ENCODE assay signal across 18 cellular contexts in the genomic region with DNA sequence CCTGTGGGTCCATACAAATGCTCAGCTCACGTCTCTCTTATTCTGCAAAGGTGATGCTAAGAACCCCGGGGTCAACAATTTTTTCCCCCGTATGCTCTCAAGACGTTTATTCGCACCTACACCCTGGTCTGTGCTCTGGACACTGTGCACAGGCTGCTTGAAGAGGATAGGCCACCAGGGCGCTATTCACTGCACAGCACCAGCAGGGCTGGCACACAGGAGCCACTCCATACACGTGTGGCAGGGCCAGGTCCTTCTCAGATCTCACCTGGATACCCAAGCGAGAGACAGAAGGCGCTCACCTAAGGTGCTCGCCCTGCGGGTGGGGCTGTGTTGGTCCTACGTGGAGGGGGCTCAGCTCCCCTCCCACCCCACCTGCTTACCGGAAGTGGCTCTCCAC. TPM values are rescaled to one million over a fixed set of nuclear protein-coding genes. Genes with fewer than 3 reads are reported as not detected.
DNase-seq lines count a peak whose midpoint lies in the region; ATAC-seq, FAIRE-seq and TF ChIP-seq lines count a peak whose summit lies in the region.
"Had no signal": no experiment of that assay in that cellular context is flagged by ENCODE, and none has a peak within 500 bp of the region (broad histone marks: within the 10 kb centered on the region; RNA-seq: fewer than 3 reads in every experiment).

No MANE protein-coding gene starts in this region.

- ATAC-seq in A549 (peak; percentile 52 to 55; a peak in 4 of 6 replicates), activated B cell treated with CpG ODN at 0.5 μM for 24 hours (ENCODE audit: low read depth) (peak; percentile 22), mucosa of descending colon (peak; percentile 26), HG02763 (IDR thresholded peaks at IDR 0.05; ENCODE audit: unreplicated experiment) (no peak)
- ATAC-seq: body of pancreas, foreskin keratinocyte had no signal

- peak overlapping the region in 4 of 8 donors; percentile 65 to 85 (median 76) for H3K4me3 Mint-ChIP-seq in CD4-positive, alpha-beta memory T cell
- H3K4me3 Mint-ChIP-seq in activated B cell treated with CpG ODN at 0.5 μM for 24 hours: no peak overlapping the region
- no peak overlapping the region for H3K4me3 Mint-ChIP-seq in T-helper 2 cell treated with Interferon-gamma antibody and Interleukin-4, amounts not matched to agents 5 μg/mL and 100 μg/mL, for 36 hours

- no peak overlapping the region for H3K4me2 ChIP-seq in A549

- H3K27me3 Mint-ChIP-seq in CD4-positive, alpha-beta memory T cell: no peaks in the 10 kb centered on the region
- no peaks in the 10 kb centered on the region for H3K27me3 Mint-ChIP-seq in activated B cell treated with CpG ODN at 0.5 μM for 24 hours
- no peaks in the 10 kb centered on the region for H3K27me3 Mint-ChIP-seq in T-helper 2 cell treated with Interferon-gamma antibody and Interleukin-4, amounts not matched to agents 5 μg/mL and 100 μg/mL, for 36 hours (ENCODE audit: low read depth)
- H3K27me3 Mint-ChIP-seq: progenitor cell of endocrine pancreas had no signal

- no peak for TF ChIP-seq EP300 in A549 (IDR thresholded peaks at IDR 0.05)

- H3K9me3 ChIP-seq in A549 (no peaks in the 10 kb centered on the region), mucosa of descending colon (no peaks in the 10 kb centered on the region)
- no peaks in the 10 kb centered on the region for H3K9me3 ChIP-seq in CD4-positive, alpha-beta memory T cell (ENCODE audit: control insufficient read depth in 1 of 2, low read length in 2 of 2)
- H3K9me3 ChIP-seq: body of pancreas had no signal

- no peak for DNase-seq in A549 (ENCODE audit: low read depth in 1 of 2, low spot score in 1 of 2)
- DNase-seq in CD4-positive, alpha-beta memory T cell: no peak
- no peak for DNase-seq in activated B cell treated with CpG ODN at 0.5 μM for 24 hours
- peak in 1 of 3 donors; percentile 49 for DNase-seq in mucosa of descending colon
- no peak for DNase-seq in NCI-H774 (lab: John Stamatoyannopoulos, UW)
- DNase-seq in kidney glomerular epithelial cell (lab: John Stamatoyannopoulos, UW): no peak
- no peak for DNase-seq in T-helper 2 cell treated with Interferon-gamma antibody and Interleukin-4, amounts not matched to agents 5 μg/mL and 100 μg/mL, for 36 hours (ENCODE audit: low spot score)
- DNase-seq: body of pancreas, C1 segment of cervical spinal cord, foreskin keratinocyte, NCI-H187 treated with DMSO at 0.1 percent for 48 hours, NCI-H748 treated with DMSO at 0.1 percent for 48 hours, Right ventricle myocardium superior had no signal

- H3K4me3 ChIP-seq in A549: no peak overlapping the region
- H3K4me3 ChIP-seq in CD4-positive, alpha-beta memory T cell (ENCODE audit: low read length in 2 of 2): no peak overlapping the region
- no peak overlapping the region for H3K4me3 ChIP-seq in mucosa of descending colon
- H3K4me3 ChIP-seq: body of pancreas had no signal

- peaks cover 31 to 60% (median 40%) of the 10 kb centered on the region in 4 donors for H3K4me1 Mint-ChIP-seq in CD4-positive, alpha-beta memory T cell
- peaks cover 18% of the 10 kb centered on the region for H3K4me1 Mint-ChIP-seq in activated B cell treated with CpG ODN at 0.5 μM for 24 hours
- peaks cover 23% of the 10 kb centered on the region for H3K4me1 Mint-ChIP-seq in T-helper 2 cell treated with Interferon-gamma antibody and Interleukin-4, amounts not matched to agents 5 μg/mL and 100 μg/mL, for 36 hours (ENCODE audit: low read depth)

- TF ChIP-seq POLR2A in A549 (IDR thresholded peaks at IDR 0.05; ENCODE audit: low read length): no peak

- CTCF ChIA-PET in A549 (lab: Yijun Ruan, JAX) (interaction anchor here (0.6 to 2.8 kb wide), 7 partner anchors 12 to 391 kb away, joined by 3 to 14 read pairs (median 5); a partner anchor contains a TSS), activated B cell treated with CpG ODN at 0.5 μM for 24 hours (lab: Charles Lee) (interaction anchor here (0.6 kb wide), 1 partner anchor 12 kb away, joined by 3 read pairs; no protein-coding TSS in a partner anchor)
- CTCF ChIA-PET in CD4-positive, alpha-beta memory T cell (lab: Charles Lee; ENCODE audit: partially characterized antibody): interaction anchor here (0.8 to 3.9 kb wide), 6 partner anchors 13 to 86 kb away, joined by 3 to 26 read pairs (median 3); a partner anchor contains a TSS

- H3K36me3 Mint-ChIP-seq in CD4-positive, alpha-beta memory T cell: peaks cover 53 to 83% of the 10 kb centered on the region in 2 donors
- peaks cover 91% of the 10 kb centered on the region for H3K36me3 Mint-ChIP-seq in activated B cell treated with CpG ODN at 0.5 μM for 24 hours (ENCODE audit: low read depth)
- peaks cover 63% of the 10 kb centered on the region for H3K36me3 Mint-ChIP-seq in T-helper 2 cell treated with Interferon-gamma antibody and Interleukin-4, amounts not matched to agents 5 μg/mL and 100 μg/mL, for 36 hours (ENCODE audit: low read depth)

- H3K27me3 ChIP-seq in CD4-positive, alpha-beta memory T cell (ENCODE audit: insufficient read depth, low read length): no peaks in the 10 kb centered on the region
- H3K27me3 ChIP-seq: body of pancreas, foreskin keratinocyte had no signal

- no peak for TF ChIP-seq RAD21 in A549 (conservative IDR thresholded peaks at IDR 0.05 in 1 of 2, IDR thresholded peaks at IDR 0.05 in 1 of 2)

- no peak for FAIRE-seq in A549 (lab: Jason Lieb, UNC)
- FAIRE-seq: G401.6, H1, TTC549 had no signal

- WGBS in A549 (ENCODE audit: missing lambda C conversion rate): 91% methylated on average over 13 of the region's 13 CpGs

- H3K27ac Mint-ChIP-seq in CD4-positive, alpha-beta memory T cell: peak overlapping the region; percentile 81 to 95 (median 90)
- no peak overlapping the region for H3K27ac Mint-ChIP-seq in activated B cell treated with CpG ODN at 0.5 μM for 24 hours
- H3K27ac Mint-ChIP-seq in T-helper 2 cell treated with Interferon-gamma antibody and Interleukin-4, amounts not matched to agents 5 μg/mL and 100 μg/mL, for 36 hours: no peak overlapping the region

- H3K27ac ChIP-seq in A549: no peak overlapping the region
- peak overlapping the region; percentile 52 for H3K27ac ChIP-seq in CD4-positive, alpha-beta memory T cell (ENCODE audit: low read depth, low read length)
- H3K27ac ChIP-seq: foreskin keratinocyte had no signal

- H3K4me1 ChIP-seq in A549 (peaks cover 16% of the 10 kb centered on the region), mucosa of descending colon (ENCODE audit: low read depth) (no peaks in the 10 kb centered on the region)
- H3K4me1 ChIP-seq in CD4-positive, alpha-beta memory T cell (ENCODE audit: insufficient read depth, low read length): peaks cover 40% of the 10 kb centered on the region
- H3K4me1 ChIP-seq: foreskin keratinocyte had no signal

- TF ChIP-seq CTCF in A549 (IDR thresholded peaks at IDR 0.05) (no peak), activated B cell treated with CpG ODN at 0.5 μM for 24 hours (IDR thresholded peaks at IDR 0.05) (no peak), mucosa of descending colon (IDR thresholded peaks at IDR 0.05) (no peak)

- intact Hi-C loops in CD4-positive, alpha-beta memory T cell (cut with micrococcal nuclease): loop anchor here (5.0 kb wide), 2 partner anchors 88 to 112 kb away; a partner anchor contains a TSS
- intact Hi-C loops in activated B cell treated with CpG ODN at 0.5 μM for 24 hours (cut with micrococcal nuclease): no loop called here
- intact Hi-C loops in mucosa of descending colon (cut with DNase I, micrococcal nuclease): no loop called here

- H3K9me3 Mint-ChIP-seq in CD4-positive, alpha-beta memory T cell: no peaks in the 10 kb centered on the region
- H3K9me3 Mint-ChIP-seq in activated B cell treated with CpG ODN at 0.5 μM for 24 hours: no peaks in the 10 kb centered on the region
- no peaks in the 10 kb centered on the region for H3K9me3 Mint-ChIP-seq in T-helper 2 cell treated with Interferon-gamma antibody and Interleukin-4, amounts not matched to agents 5 μg/mL and 100 μg/mL, for 36 hours

- H3K36me3 ChIP-seq in CD4-positive, alpha-beta memory T cell (ENCODE audit: insufficient read depth, low read length): peaks cover 85% of the 10 kb centered on the region
- peaks cover 3% of the 10 kb centered on the region for H3K36me3 ChIP-seq in mucosa of descending colon (ENCODE audit: low read depth)

- POLR2A ChIA-PET in A549 (lab: Yijun Ruan, JAX) (no interaction called here), activated B cell treated with CpG ODN at 0.5 μM for 24 hours (lab: Charles Lee) (interaction anchor here (1.0 kb wide), 2 partner anchors 15 to 88 kb away, joined by 4 to 5 read pairs; a partner anchor contains a TSS)
- POLR2A ChIA-PET in CD4-positive, alpha-beta memory T cell (lab: Charles Lee; ENCODE audit: partially characterized antibody): interaction anchor here (0.9 to 4.7 kb wide), 11 partner anchors 7 to 134 kb away, joined by 3 to 74 read pairs (median 8); a partner anchor contains a TSS

RNA-seq across cellular contexts. Expression of a gene that starts 16.7 kb away (rescaled TPM):
- polyA plus RNA-seq in A549 (2011; rRNA removed) (9.5 and 12.4 TPM in 2 replicates), A549 (2017; fragmentation: RNase III; extraction: RNeasy Plus Mini Kit Qiagen cat#74134 plus additional on column Dnase treatment) (6.9 to 7.5 TPM (median 7.4 TPM) in 3 replicates)
- polyA plus RNA-seq in A549 (2012; cell fraction: cytosol; rRNA removed): 6.0 and 7.3 TPM in 2 replicates
- 45.6 and 50.6 TPM in 2 replicates for polyA plus RNA-seq in A549 (2012; cell fraction: nucleus; rRNA removed)
- 16.4 and 25.5 TPM in 2 replicates for polyA minus RNA-seq in A549 (2011; rRNA and poly(A)+ RNA removed)
- total RNA-seq in CD4-positive, alpha-beta memory T cell: 100 to 1,000 TPM; 476 to 507 TPM
- 10 to 100 TPM; 46.2 to 79.5 TPM for polyA plus RNA-seq in CD4-positive, alpha-beta memory T cell
- total RNA-seq in activated B cell treated with CpG ODN at 0.5 μM for 24 hours (54.8 and 74.5 TPM in 2 replicates), mucosa of descending colon (100 to 1,000 TPM; 115 to 192 (median 147) TPM)

RNA-seq across cellular contexts. Expression of a gene that starts 23.4 kb away (rescaled TPM):
- polyA plus RNA-seq in A549 (2011; rRNA removed): 0.93 and 1.00 TPM in 2 replicates
- 0.30 and 0.34 TPM in 2 replicates for polyA plus RNA-seq in A549 (2012; cell fraction: cytosol; rRNA removed)
- polyA plus RNA-seq in A549 (2012; cell fraction: nucleus; rRNA removed): 0.61 and 0.64 TPM in 2 replicates
- 0.10 to 0.32 TPM (median 0.24 TPM) in 3 replicates for polyA plus RNA-seq in A549 (2017; fragmentation: RNase III; extraction: RNeasy Plus Mini Kit Qiagen cat#74134 plus additional on column Dnase treatment)
- 0.29 TPM in 1 of 2 replicates, not detected in the other for polyA minus RNA-seq in A549 (2011; rRNA and poly(A)+ RNA removed)
- under 1 TPM; 0.55 to 0.75 TPM for total RNA-seq in CD4-positive, alpha-beta memory T cell
- polyA plus RNA-seq in CD4-positive, alpha-beta memory T cell: not detected
- total RNA-seq in activated B cell treated with CpG ODN at 0.5 μM for 24 hours: not detected in 2 replicates
- 100 to 1,000 TPM in 1 of 3 donors, 10 to 100 TPM in 2; 27.3 to 199 (median 60.3) TPM for total RNA-seq in mucosa of descending colon
- total RNA-seq: foreskin keratinocyte had no signal
- polyA plus RNA-seq: foreskin keratinocyte had no signal

RNA-seq across cellular contexts. Expression of a gene that starts 55.6 kb away (rescaled TPM):
- polyA plus RNA-seq in A549 (2011; rRNA removed) (150 and 212 TPM in 2 replicates), A549 (2017; fragmentation: RNase III; extraction: RNeasy Plus Mini Kit Qiagen cat#74134 plus additional on column Dnase treatment) (195 to 279 TPM (median 252 TPM) in 3 replicates)
- polyA plus RNA-seq in A549 (2012; cell fraction: cytosol; rRNA removed): 144 and 155 TPM in 2 replicates
- 129 and 138 TPM in 2 replicates for polyA plus RNA-seq in A549 (2012; cell fraction: nucleus; rRNA removed)
- 117 and 122 TPM in 2 replicates for polyA minus RNA-seq in A549 (2011; rRNA and poly(A)+ RNA removed)
- 1 to 10 TPM; 2.1 to 3.0 TPM for total RNA-seq in CD4-positive, alpha-beta memory T cell
- under 1 TPM; 0.34 to 0.56 TPM for polyA plus RNA-seq in CD4-positive, alpha-beta memory T cell
- total RNA-seq in activated B cell treated with CpG ODN at 0.5 μM for 24 hours (0.93 and 1.2 TPM in 2 replicates), mucosa of descending colon (10 to 100 TPM; 48.8 to 86.3 (median 68.0) TPM)

RNA-seq across cellular contexts. Expression of a gene that starts 58.5 kb away (rescaled TPM):
- 45.4 and 45.8 TPM in 2 replicates for polyA plus RNA-seq in A549 (2011; rRNA removed)
- polyA plus RNA-seq in A549 (2012; cell fraction: cytosol; rRNA removed): 74.5 and 87.9 TPM in 2 replicates
- 120 and 161 TPM in 2 replicates for polyA plus RNA-seq in A549 (2012; cell fraction: nucleus; rRNA removed)
- polyA plus RNA-seq in A549 (2017; fragmentation: RNase III; extraction: RNeasy Plus Mini Kit Qiagen cat#74134 plus additional on column Dnase treatment): 48.1 to 56.3 TPM (median 50.5 TPM) in 3 replicates
- polyA minus RNA-seq in A549 (2011; rRNA and poly(A)+ RNA removed): 48.0 and 55.9 TPM in 2 replicates
- 100 to 1,000 TPM; 102 to 116 TPM for total RNA-seq in CD4-positive, alpha-beta memory T cell
- polyA plus RNA-seq in CD4-positive, alpha-beta memory T cell: 10 to 100 TPM; 73.6 to 86.6 TPM
- 109 and 110 TPM in 2 replicates for total RNA-seq in activated B cell treated with CpG ODN at 0.5 μM for 24 hours
- total RNA-seq in mucosa of descending colon: 10 to 100 TPM; 33.0 to 43.6 (median 38.3) TPM

Comparison
In these comparisons a context has a peak if more than half of its experiments do, and no peak if none do; other contexts are left out.
1. H3K27ac Mint-ChIP-seq: peak in CD4-positive, alpha-beta memory T cell (7 of 7); none in activated B cell treated with CpG ODN at 0.5 μM for 24 hours (single experiment) and T-helper 2 cell treated with Interferon-gamma antibody and Interleukin-4, amounts not matched to agents 5 μg/mL and 100 μg/mL, for 36 hours (single experiment).
2. RNA of a gene that starts 23.4 kb away (total RNA-seq): 27.3 to 199 TPM in mucosa of descending colon; 0.55 to 0.75 TPM in CD4-positive, alpha-beta memory T cell and not detected in activated B cell treated with CpG ODN at 0.5 μM for 24 hours; every median in the first group is over 10 times any median in the second.
3. RNA of a gene that starts 55.6 kb away (total RNA-seq): 48.8 to 86.3 TPM in mucosa of descending colon; 2.1 to 3.0 TPM in CD4-positive, alpha-beta memory T cell and 0.93 to 1.2 TPM in activated B cell treated with CpG ODN at 0.5 μM for 24 hours; every median in the first group is over 10 times any median in the second.